ENCODE assay signal across 8 cellular contexts in genomic region chr2:8514748-8515389, GRCh38.
DNase-seq lines count a peak whose midpoint lies in the region; ATAC-seq and TF ChIP-seq lines count a peak whose summit lies in the region.

No MANE protein-coding gene starts in this region.

- ATAC-seq in HG03045 (IDR thresholded peaks at IDR 0.05; ENCODE audit: unreplicated experiment) (peak; percentile 53), omental fat pad (ENCODE audit: low FRiP score) (no peak)

- peak; percentile 61 for DNase-seq in activated naive CD4-positive, alpha-beta T cell treated with Interleukin-2 at 50 U/mL for 16 hours
- no peak for DNase-seq in activated naive CD4-positive, alpha-beta T cell (lab: John Stamatoyannopoulos, UW)
- DNase-seq in activated CD4-positive, alpha-beta T cell treated with anti-CD3 and anti-CD28 coated beads, Interleukin-2, amount 50 U/mL, for 48 hours: peak; percentile 64 to 75
- peak; percentile 52 to 65 for DNase-seq in stimulated activated CD4-positive, alpha-beta T cell treated with anti-CD3 and anti-CD28 coated beads, Interleukin-15, amount 100 ng/mL, for 48 hours (ENCODE audit: low read depth in 2 of 2)
- DNase-seq in omental fat pad (ENCODE audit: low spot score) (no peak), dedifferentiated amniotic fluid mesenchymal stem cell (ENCODE audit: extremely low spot score) (no peak), NCI-H187 treated with DMSO at 0.1 percent for 48 hours (lab: John Stamatoyannopoulos, UW) (no peak)

- TF ChIP-seq CTCF in omental fat pad (IDR thresholded peaks at IDR 0.05): no peak

Comparison
In these comparisons a context has a peak if more than half of its experiments do, and no peak if none do; other contexts are left out.
1. DNase-seq: peak in activated naive CD4-positive, alpha-beta T cell treated with Interleukin-2 at 50 U/mL for 16 hours (single experiment), activated CD4-positive, alpha-beta T cell treated with anti-CD3 and anti-CD28 coated beads, Interleukin-2, amount 50 U/mL, for 48 hours (2 of 2) and stimulated activated CD4-positive, alpha-beta T cell treated with anti-CD3 and anti-CD28 coated beads, Interleukin-15, amount 100 ng/mL, for 48 hours (2 of 2); none in activated naive CD4-positive, alpha-beta T cell (0 of 4), omental fat pad (single experiment), dedifferentiated amniotic fluid mesenchymal stem cell (single experiment) and NCI-H187 treated with DMSO at 0.1 percent for 48 hours (single experiment).